1 cellular context compared by ENCODE assay signal in the genomic region with DNA sequence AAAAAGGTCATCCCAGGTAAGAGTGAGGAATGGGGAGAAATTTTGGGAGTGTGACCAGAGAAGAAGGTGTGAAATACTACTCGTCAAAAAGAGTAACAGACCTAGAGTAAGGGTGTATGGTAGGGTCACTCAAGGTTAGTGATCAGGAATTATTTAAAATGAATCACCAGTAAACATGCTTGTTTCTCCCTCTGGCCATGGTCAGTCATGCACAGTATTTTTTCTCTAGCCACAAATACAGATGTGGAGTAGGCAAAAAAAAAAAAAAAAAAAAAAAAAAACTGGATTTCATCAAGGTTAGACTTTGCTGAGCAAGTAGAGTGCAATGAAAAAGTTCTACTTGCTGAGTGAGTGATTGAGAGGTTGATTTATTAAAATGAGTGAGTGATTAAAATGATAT.
TF ChIP-seq lines count a peak whose summit lies in the region.

No MANE protein-coding gene starts in this region.

TF ChIP-seq in IMR-90, 13 proteins besides CTCF, POLR2A, EP300 and RAD21 (continued from another document):
- TF ChIP-seq, protein P1, sequence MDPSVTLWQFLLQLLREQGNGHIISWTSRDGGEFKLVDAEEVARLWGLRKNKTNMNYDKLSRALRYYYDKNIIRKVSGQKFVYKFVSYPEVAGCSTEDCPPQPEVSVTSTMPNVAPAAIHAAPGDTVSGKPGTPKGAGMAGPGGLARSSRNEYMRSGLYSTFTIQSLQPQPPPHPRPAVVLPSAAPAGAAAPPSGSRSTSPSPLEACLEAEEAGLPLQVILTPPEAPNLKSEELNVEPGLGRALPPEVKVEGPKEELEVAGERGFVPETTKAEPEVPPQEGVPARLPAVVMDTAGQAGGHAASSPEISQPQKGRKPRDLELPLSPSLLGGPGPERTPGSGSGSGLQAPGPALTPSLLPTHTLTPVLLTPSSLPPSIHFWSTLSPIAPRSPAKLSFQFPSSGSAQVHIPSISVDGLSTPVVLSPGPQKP (IDR thresholded peaks at IDR 0.05; ENCODE audit: borderline replicate concordance, low read depth, low read length) = no peak
- TF ChIP-seq RCOR1 (IDR thresholded peaks at IDR 0.05; ENCODE audit: insufficient replicate concordance, low read length) = no peak
- TF ChIP-seq NFE2L2 (IDR thresholded peaks at IDR 0.05; ENCODE audit: low read depth, low read length) = no peak
- TF ChIP-seq CHD1 (IDR thresholded peaks at IDR 0.05; ENCODE audit: low read depth, low read length) = no peak
- no peak for TF ChIP-seq MAZ (IDR thresholded peaks at IDR 0.05; ENCODE audit: borderline replicate concordance, low read depth, low read length)
